ENCODE assay signal across 1 cellular context in the genomic region with DNA sequence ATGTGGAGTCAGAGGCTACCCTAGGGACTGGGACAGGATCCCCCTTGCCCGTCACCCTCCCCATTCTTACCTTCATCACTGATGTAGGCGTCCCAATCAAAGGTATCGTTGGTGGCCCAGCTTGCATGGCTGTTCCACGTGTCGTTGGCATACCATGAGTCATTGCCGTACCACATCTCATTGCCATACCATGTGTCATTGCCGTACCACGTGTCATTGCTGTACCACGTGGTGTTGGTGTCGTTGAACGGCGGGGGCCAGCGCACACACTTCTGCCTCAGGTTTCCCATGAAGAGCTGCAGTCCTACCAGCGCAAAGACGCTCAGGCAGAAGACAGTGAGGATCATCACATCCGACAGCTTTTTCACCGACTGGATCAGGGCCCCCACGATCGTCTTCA.
TF ChIP-seq lines count a peak whose summit lies in the region.

No MANE protein-coding gene starts in this region.

TF ChIP-seq in WTC11, 78 proteins besides CTCF, POLR2A, EP300 and RAD21:
- TF ChIP-seq CBFB (CRISPR knock-in tag; IDR thresholded peaks at IDR 0.05; ENCODE audit: low read depth) = no peak
- TF ChIP-seq, protein P1, sequence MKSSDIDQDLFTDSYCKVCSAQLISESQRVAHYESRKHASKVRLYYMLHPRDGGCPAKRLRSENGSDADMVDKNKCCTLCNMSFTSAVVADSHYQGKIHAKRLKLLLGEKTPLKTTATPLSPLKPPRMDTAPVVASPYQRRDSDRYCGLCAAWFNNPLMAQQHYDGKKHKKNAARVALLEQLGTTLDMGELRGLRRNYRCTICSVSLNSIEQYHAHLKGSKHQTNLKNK (CRISPR knock-in tag; IDR thresholded peaks at IDR 0.05) = no peak
- TF ChIP-seq, protein P2, sequence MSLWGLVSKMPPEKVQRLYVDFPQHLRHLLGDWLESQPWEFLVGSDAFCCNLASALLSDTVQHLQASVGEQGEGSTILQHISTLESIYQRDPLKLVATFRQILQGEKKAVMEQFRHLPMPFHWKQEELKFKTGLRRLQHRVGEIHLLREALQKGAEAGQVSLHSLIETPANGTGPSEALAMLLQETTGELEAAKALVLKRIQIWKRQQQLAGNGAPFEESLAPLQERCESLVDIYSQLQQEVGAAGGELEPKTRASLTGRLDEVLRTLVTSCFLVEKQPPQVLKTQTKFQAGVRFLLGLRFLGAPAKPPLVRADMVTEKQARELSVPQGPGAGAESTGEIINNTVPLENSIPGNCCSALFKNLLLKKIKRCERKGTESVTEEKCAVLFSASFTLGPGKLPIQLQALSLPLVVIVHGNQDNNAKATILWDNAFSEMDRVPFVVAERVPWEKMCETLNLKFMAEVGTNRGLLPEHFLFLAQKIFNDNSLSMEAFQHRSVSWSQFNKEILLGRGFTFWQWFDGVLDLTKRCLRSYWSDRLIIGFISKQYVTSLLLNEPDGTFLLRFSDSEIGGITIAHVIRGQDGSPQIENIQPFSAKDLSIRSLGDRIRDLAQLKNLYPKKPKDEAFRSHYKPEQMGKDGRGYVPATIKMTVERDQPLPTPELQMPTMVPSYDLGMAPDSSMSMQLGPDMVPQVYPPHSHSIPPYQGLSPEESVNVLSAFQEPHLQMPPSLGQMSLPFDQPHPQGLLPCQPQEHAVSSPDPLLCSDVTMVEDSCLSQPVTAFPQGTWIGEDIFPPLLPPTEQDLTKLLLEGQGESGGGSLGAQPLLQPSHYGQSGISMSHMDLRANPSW (CRISPR knock-in tag; conservative IDR thresholded peaks at IDR 0.05; ENCODE audit: low read depth) = no peak
